Comparison of ENCODE assay signal across 1 cellular context in genomic region chr1:155931332-155932038, GRCh38.
TF ChIP-seq lines count a peak whose summit lies in the region.

No MANE protein-coding gene starts in this region.

TF ChIP-seq in GM12878, 131 proteins besides CTCF, POLR2A, EP300 and RAD21:
- TF ChIP-seq RB1 (IDR thresholded peaks at IDR 0.05; ENCODE audit: borderline replicate concordance): no peak
- TF ChIP-seq BACH1 (IDR thresholded peaks at IDR 0.05; ENCODE audit: borderline replicate concordance): 0 out of 2 replicates have a peak, but pooled peaks have one; percentile 15
- TF ChIP-seq NFXL1 (IDR thresholded peaks at IDR 0.05; ENCODE audit: borderline replicate concordance): no peak
TF ChIP-seq in GM12878: peak in this region for 1.
